8 cellular contexts compared by ENCODE assay signal in genomic region chrX:63349307-63349706, GRCh38. TPM values are rescaled to one million over a fixed set of nuclear protein-coding genes. Genes with fewer than 3 reads are reported as not detected.
A peak's percentile ranks its signal among the peaks of the same experiment; 100 is the strongest.
DNase-seq lines count a peak whose midpoint lies in the region; ATAC-seq, FAIRE-seq and TF ChIP-seq lines count a peak whose summit lies in the region.

No MANE protein-coding gene starts in this region.

- FAIRE-seq in keratinocyte (lab: Jason Lieb, UNC): no peak

- no peaks in the 10 kb centered on the region for H3K9me1 ChIP-seq in keratinocyte (ENCODE audit: control insufficient read depth, extremely low read depth, insufficient read depth, low read length)

- H3K27ac ChIP-seq in DND-41 (ENCODE audit: low read length) (peak overlapping the region; percentile 45; the same call in 1 of the 2 replicates), SU-DHL-6 (ENCODE audit: low read depth, low read length) (peak overlapping the region; percentile 83; the same call in 1 of the 2 replicates), keratinocyte (ENCODE audit: control insufficient read depth, insufficient read depth, low read length) (no peak overlapping the region)

- H3F3A ChIP-seq in SU-DHL-6 (ENCODE audit: insufficient read depth): no peaks in the 10 kb centered on the region

- in situ Hi-C loops in KBM-7 (cut with MboI; ENCODE audit: low pct_unique_long_range_greater_than_20kb, low sequenced_read_pairs): no loop called here

- H4K20me1 ChIP-seq in DND-41 (ENCODE audit: insufficient read depth, low read length): no peaks in the 10 kb centered on the region
- H4K20me1 ChIP-seq in SU-DHL-6 (ENCODE audit: low read depth, low read length): no peaks in the 10 kb centered on the region
- no peaks in the 10 kb centered on the region for H4K20me1 ChIP-seq in keratinocyte (ENCODE audit: control insufficient read depth, extremely low read depth, insufficient read depth, low read length)

- DNase-seq in DND-41 (peak; percentile 8), KBM-7 (peak; percentile 79), keratinocyte (ENCODE audit: low read depth, low spot score) (no peak), GDM1 (lab: John Stamatoyannopoulos, UW) (no peak)
- no peak for DNase-seq in stimulated activated CD4-positive, alpha-beta T cell treated with anti-CD3 and anti-CD28 coated beads, Interleukin-4, amount 100 ng/mL, for 1 hour

- H3K9me2 ChIP-seq in SU-DHL-6 (replicated peaks; ENCODE audit: insufficient read depth, low read length): no peaks in the 10 kb centered on the region

- H3K4me3 ChIP-seq in DND-41 (ENCODE audit: low read depth in 1 of 2, low read length in 2 of 2): peak overlapping the region; percentile 56 to 90
- H3K4me3 ChIP-seq in SU-DHL-6 (ENCODE audit: insufficient read depth, low read length, poor library complexity, severe bottlenecking): peak overlapping the region; percentile 58
- peak overlapping the region in 1 of 3 experiments; percentile 82 for H3K4me3 ChIP-seq in keratinocyte (ENCODE audit: control insufficient read depth in 2 of 3, extremely low read depth in 1 of 3, insufficient read depth in 2 of 3, low read depth in 1 of 3, low read length in 3 of 3)

- H3K9ac ChIP-seq in DND-41 (ENCODE audit: low read depth, low read length): peak overlapping the region; percentile 85
- H3K9ac ChIP-seq in SU-DHL-6 (ENCODE audit: low read length): peak overlapping the region; percentile 68
- no peak overlapping the region for H3K9ac ChIP-seq in keratinocyte (ENCODE audit: control insufficient read depth, extremely low read depth, insufficient read depth, low read length)

- peak; percentile 32; the same call in 2 of the 3 replicates for ATAC-seq in DND-41 (ENCODE audit: insufficient read depth, low read depth)
- no peak for ATAC-seq in GM21825 (IDR thresholded peaks at IDR 0.05; ENCODE audit: unreplicated experiment)
- ATAC-seq in HG02678 (IDR thresholded peaks at IDR 0.05; ENCODE audit: unreplicated experiment): no peak

- TF ChIP-seq CTCF in DND-41 (IDR thresholded peaks at IDR 0.05; ENCODE audit: borderline replicate concordance, extremely low read depth, low read length, poor library complexity, severe bottlenecking): no peak
- TF ChIP-seq CTCF in SU-DHL-6 (IDR thresholded peaks at IDR 0.05; ENCODE audit: insufficient read depth, low read length, poor library complexity, severe bottlenecking): no peak
- TF ChIP-seq CTCF in keratinocyte (optimal IDR thresholded peaks at IDR 0.05 in 1 of 3, IDR thresholded peaks at IDR 0.05 in 1 of 3, conservative IDR thresholded peaks at IDR 0.05 in 1 of 3; ENCODE audit: extremely low read depth in 1 of 3, insufficient read depth in 2 of 3, low read length in 3 of 3): no peak

- H3K4me1 ChIP-seq in DND-41 (ENCODE audit: insufficient read depth, low read length) (peaks cover 35% of the 10 kb centered on the region; the same call in 1 of the 2 replicates), keratinocyte (ENCODE audit: control insufficient read depth, extremely low read depth, insufficient read depth, low read length) (no peaks in the 10 kb centered on the region)

- H3K79me2 ChIP-seq in DND-41 (ENCODE audit: insufficient read depth, low read length) (peaks cover 40% of the 10 kb centered on the region), SU-DHL-6 (ENCODE audit: insufficient read depth, low read length) (peaks cover 32% of the 10 kb centered on the region), keratinocyte (ENCODE audit: control insufficient read depth, insufficient read depth, low read length) (peaks cover 8% of the 10 kb centered on the region)

- dilution Hi-C loops in keratinocyte (cut with MboI; ENCODE audit: extremely low pct_ligation_motif_present, low sequenced_read_pairs): no loop called here

- no peaks in the 10 kb centered on the region for H3K9me3 ChIP-seq in DND-41 (ENCODE audit: insufficient read depth, low read length, severe bottlenecking)
- no peaks in the 10 kb centered on the region for H3K9me3 ChIP-seq in SU-DHL-6 (ENCODE audit: insufficient read depth, low read length)
- H3K9me3 ChIP-seq in keratinocyte (ENCODE audit: control insufficient read depth, low read depth, low read length): no peaks in the 10 kb centered on the region

- peak overlapping the region; percentile 83 for H3K4me2 ChIP-seq in DND-41 (ENCODE audit: insufficient read depth, low read length)
- peak overlapping the region; percentile 72 for H3K4me2 ChIP-seq in SU-DHL-6 (ENCODE audit: low read depth, low read length, poor library complexity, severe bottlenecking)
- H3K4me2 ChIP-seq in keratinocyte (ENCODE audit: control insufficient read depth, extremely low read depth, insufficient read depth, low read depth, low read length): peak overlapping the region; percentile 72

- H3K36me3 ChIP-seq in DND-41 (ENCODE audit: insufficient read depth, low read length) (no peaks in the 10 kb centered on the region; the same call in 1 of the 2 replicates), SU-DHL-6 (ENCODE audit: low read length) (no peaks in the 10 kb centered on the region; the same call in 1 of the 2 replicates), keratinocyte (ENCODE audit: control insufficient read depth in 2 of 2, extremely low read depth in 1 of 2, insufficient read depth in 2 of 2, low read length in 2 of 2) (no peaks in the 10 kb centered on the region)

- H2AFZ ChIP-seq in DND-41 (ENCODE audit: low read depth, low read length) (no peak overlapping the region), SU-DHL-6 (ENCODE audit: low read depth, low read length, severe bottlenecking) (no peak overlapping the region), keratinocyte (ENCODE audit: control insufficient read depth, low read length) (no peak overlapping the region)

- H3K27me3 ChIP-seq in DND-41 (ENCODE audit: insufficient read depth, low read length, poor library complexity) (no peaks in the 10 kb centered on the region), SU-DHL-6 (ENCODE audit: low read length) (no peaks in the 10 kb centered on the region), keratinocyte (ENCODE audit: control insufficient read depth, extremely low read depth, insufficient read depth, low read length) (no peaks in the 10 kb centered on the region)

RNA-seq across cellular contexts. Expression of gene SPIN4, which starts 1.8 kb away (rescaled TPM):
- polyA plus RNA-seq in keratinocyte: 1.8 to 5.8 TPM (median 4.4 TPM) in 3 replicates
- polyA plus RNA-seq in keratinocyte (2011; ENCODE audit: low read depth): 3.2 TPM
- polyA plus RNA-seq in keratinocyte (2011; cell fraction: cytosol; rRNA removed): 1.3 and 2.4 TPM in 2 replicates
- 3.2 and 4.1 TPM in 2 replicates for polyA plus RNA-seq in keratinocyte (2011; cell fraction: nucleus; rRNA removed)
- polyA plus RNA-seq in keratinocyte (2012; ENCODE audit: low replicate concordance): 2.9 and 5.4 TPM in 2 replicates
- 1.9 to 4.3 TPM (median 2.2 TPM) in 3 replicates for polyA minus RNA-seq in keratinocyte
- polyA minus RNA-seq in keratinocyte (2011; cell fraction: cytosol; rRNA and poly(A)+ RNA removed): 2.5 TPM
- 2.7 and 3.3 TPM in 2 replicates for polyA minus RNA-seq in keratinocyte (2011; cell fraction: nucleus; rRNA and poly(A)+ RNA removed)

Comparison
In these comparisons a context has a peak if more than half of its experiments do, and no peak if none do; other contexts are left out.
1. DNase-seq: peak in DND-41 (single experiment) and KBM-7 (single experiment); none in keratinocyte (single experiment), GDM1 (single experiment) and stimulated activated CD4-positive, alpha-beta T cell treated with anti-CD3 and anti-CD28 coated beads, Interleukin-4, amount 100 ng/mL, for 1 hour (single experiment).
2. Peak in every context shown above with its lines, with median percentiles within 50 percentile points of each other: H3K4me2 ChIP-seq.